29 cellular contexts compared by ENCODE assay signal in the genomic region with DNA sequence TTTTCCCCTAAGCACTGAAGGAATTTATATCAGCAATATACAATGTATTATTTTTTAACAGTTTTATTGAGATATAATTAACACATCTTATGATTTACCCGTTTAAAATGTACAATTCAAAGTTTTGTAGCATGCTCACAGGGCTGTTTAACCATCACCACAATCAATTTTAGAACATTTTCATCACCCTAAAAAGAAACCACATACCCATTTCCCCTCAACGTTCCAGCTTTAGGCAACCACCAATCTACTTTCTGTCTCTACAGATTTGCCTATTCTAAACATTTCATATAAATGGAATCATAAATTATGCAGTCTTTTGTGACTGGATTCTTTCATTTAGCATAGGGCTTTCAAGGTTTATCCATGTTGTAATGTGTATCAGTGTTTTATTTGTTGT.
"Had no signal": no experiment of that assay in that cellular context is flagged by ENCODE, and none has a peak within 500 bp of the region (broad histone marks: within the 10 kb centered on the region; RNA-seq: fewer than 3 reads in every experiment).

No MANE protein-coding gene starts in this region.

- H3K27me3 Mint-ChIP-seq: naive B cell had no signal

- H3K27ac ChIP-seq: coronary artery, esophagus muscularis mucosa, foreskin keratinocyte, gastroesophageal sphincter, heart left ventricle, hepatocyte, prostate gland, right atrium auricular region, testis, tibial artery, upper lobe of left lung had no signal

- H3K36me3 ChIP-seq: esophagus muscularis mucosa, gastroesophageal sphincter, heart left ventricle, prostate gland, right atrium auricular region, tibial artery, upper lobe of left lung had no signal

- H3K4me1 Mint-ChIP-seq: mesothelial cell of epicardium, naive B cell, nephron progenitor cell had no signal

- H3K9me3 Mint-ChIP-seq: nephron progenitor cell had no signal

- H3K27ac Mint-ChIP-seq: mesothelial cell of epicardium, naive B cell, nephron progenitor cell had no signal

- DNase-seq: dermis blood vessel endothelial cell; effector memory CD4-positive, alpha-beta T cell; foreskin keratinocyte; heart left ventricle; kidney; mesenchymal stem cell; mucosa of descending colon; naive B cell; nephron progenitor cell; nucleus accumbens; stimulated activated CD4-positive, alpha-beta T cell treated with anti-CD3 and anti-CD28 coated beads, Interleukin-12 subunit alpha, Interleukin-12 subunit beta, amount 100 ng/mL, for 4 hours; stimulated activated CD4-positive, alpha-beta T cell treated with anti-CD3 and anti-CD28 coated beads, Interleukin-1b, Interleukin-23, amount 100 ng/mL, for 48 hours; stimulated activated CD4-positive, alpha-beta T cell treated with anti-CD3 and anti-CD28 coated beads, Interleukin-4, amount 100 ng/mL, for 1 hour; stimulated activated CD8-positive, alpha-beta memory T cell treated with anti-CD3 and anti-CD28 coated beads, Interleukin-4, amount 100 ng/mL, for 48 hours; stimulated activated naive CD4-positive, alpha-beta T cell; substantia nigra; testis; tibial artery; upper lobe of left lung had no signal

- ATAC-seq: foreskin keratinocyte, gastroesophageal sphincter, heart left ventricle, left lobe of liver, mucosa of descending colon, sciatic nerve had no signal

- H3K4me3 ChIP-seq: coronary artery, esophagus muscularis mucosa, gastroesophageal sphincter, heart left ventricle, hepatocyte, mucosa of descending colon, prostate gland, right atrium auricular region, smooth muscle cell, testis, tibial artery, upper lobe of left lung had no signal

- H3K4me1 ChIP-seq: esophagus muscularis mucosa, foreskin keratinocyte, gastroesophageal sphincter, heart left ventricle, prostate gland, right atrium auricular region, testis, tibial artery, upper lobe of left lung had no signal

- H3K27me3 ChIP-seq: esophagus muscularis mucosa, foreskin keratinocyte, gastroesophageal sphincter, heart left ventricle, hepatocyte, right atrium auricular region, testis, tibial artery, upper lobe of left lung had no signal

- H3K4me3 Mint-ChIP-seq: mesothelial cell of epicardium, naive B cell, nephron progenitor cell had no signal

- H3K36me3 Mint-ChIP-seq: naive B cell had no signal

- H3K9me3 ChIP-seq: esophagus muscularis mucosa, heart left ventricle, mucosa of descending colon, prostate gland, right atrium auricular region, testis, tibial artery, upper lobe of left lung had no signal
